In genomic region chr4:19462117-19462516, GRCh38 we compare ENCODE assay signal across 7 cellular contexts.
"Had no signal": no experiment of that assay in that cellular context is flagged by ENCODE, and none has a peak within 500 bp of the region (broad histone marks: within the 10 kb centered on the region; RNA-seq: fewer than 3 reads in every experiment).

No MANE protein-coding gene starts in this region.

- H3K27ac ChIP-seq: HL-60, KMS-11 had no signal

- ATAC-seq: HepG2 had no signal

- FAIRE-seq: HepG2 had no signal

- DNase-seq: GOT3, H9, HCEC 1CT, KBM-7 had no signal

- H3K9ac ChIP-seq: KMS-11 had no signal

- H3K4me2 ChIP-seq: KMS-11 had no signal
